ENCODE assay signal across 8 cellular contexts in the genomic region with DNA sequence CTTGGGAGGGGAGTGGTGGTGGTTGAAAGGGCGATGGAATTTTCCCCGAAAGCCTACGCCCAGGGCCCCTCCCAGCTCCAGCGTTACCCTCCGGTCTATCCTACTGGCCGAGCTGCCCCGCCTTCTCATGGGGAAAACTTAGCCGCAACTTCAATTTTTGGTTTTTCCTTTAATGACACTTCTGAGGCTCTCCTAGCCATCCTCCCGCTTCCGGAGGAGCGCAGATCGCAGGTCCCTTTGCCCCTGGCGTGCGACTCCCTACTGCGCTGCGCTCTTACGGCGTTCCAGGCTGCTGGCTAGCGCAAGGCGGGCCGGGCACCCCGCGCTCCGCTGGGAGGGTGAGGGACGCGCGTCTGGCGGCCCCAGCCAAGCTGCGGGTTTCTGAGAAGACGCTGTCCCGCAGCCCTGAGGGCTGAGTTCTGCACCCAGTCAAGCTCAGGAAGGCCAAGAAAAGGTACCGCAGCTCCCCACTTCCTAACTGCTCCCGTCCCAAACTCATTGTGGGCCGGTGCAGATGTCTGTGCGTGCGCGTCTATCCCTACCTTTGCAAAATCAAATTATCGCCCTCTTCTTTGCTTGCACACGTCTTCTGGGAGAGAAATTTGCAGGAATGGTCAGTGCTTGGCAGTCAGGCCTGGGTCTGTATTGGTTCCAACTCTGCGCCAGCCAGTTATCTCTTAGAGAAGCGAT. TPM values are rescaled to one million over a fixed set of nuclear protein-coding genes. Genes with fewer than 3 reads are reported as not detected.
A peak's percentile ranks its signal among the peaks of the same experiment; 100 is the strongest.
DNase-seq lines count a peak whose midpoint lies in the region; ATAC-seq and TF ChIP-seq lines count a peak whose summit lies in the region.

No MANE protein-coding gene starts in this region.

- H3K27ac ChIP-seq in upper lobe of left lung, result peak overlapping the region; percentile 78 to 92 (median 88)

- H3K27ac Mint-ChIP-seq in activated B cell treated with CpG ODN at 0.5 μM for 24 hours, result peak overlapping the region; percentile 84

- 5 to 6% methylated on average over 20 to 39 of the region's 41 CpGs for WGBS in upper lobe of left lung, 2 donors

- no peaks in the 10 kb centered on the region for H3K36me3 Mint-ChIP-seq in activated B cell treated with CpG ODN at 0.5 μM for 24 hours (ENCODE audit: low read depth)

- intact Hi-C loops in activated B cell treated with CpG ODN at 0.5 μM for 24 hours (cut with micrococcal nuclease), result loop anchor here (1.0 to 10.0 kb wide), 6 partner anchors 9 to 1698 kb away; partner anchors contain the start of genes GAB1, SCOC and ZNF330

- TF ChIP-seq CTCF in GM10248 (IDR thresholded peaks at IDR 0.05; ENCODE audit: control extremely low read depth, extremely low read depth, low read depth, missing control alignments), result no peak
- TF ChIP-seq CTCF in activated B cell treated with CpG ODN at 0.5 μM for 24 hours (IDR thresholded peaks at IDR 0.05), result no peak
- TF ChIP-seq CTCF in epithelial cell of esophagus (IDR thresholded peaks at IDR 0.05; ENCODE audit: insufficient read depth, low read depth, low read length, missing control alignments), result no peak
- TF ChIP-seq CTCF in upper lobe of left lung (IDR thresholded peaks at IDR 0.05), result no peak

- H3K4me1 ChIP-seq in mucosa of stomach (ENCODE audit: control insufficient read depth, insufficient read depth, low read length) (peaks cover 4% of the 10 kb centered on the region), upper lobe of left lung (peaks cover 0 to 18% (median 7%) of the 10 kb centered on the region in 4 donors)

- H3K27me3 ChIP-seq in mucosa of stomach (ENCODE audit: control insufficient read depth, insufficient read depth, low read length), result no peaks in the 10 kb centered on the region
- H3K27me3 ChIP-seq in upper lobe of left lung, result no peaks in the 10 kb centered on the region

- H3K9ac ChIP-seq in mucosa of stomach (ENCODE audit: low read length), result peak overlapping the region; percentile 84

- peak in 1 of 4 donors; percentile 22 for TF ChIP-seq POLR2A in upper lobe of left lung (IDR thresholded peaks at IDR 0.05)

- H3K27me3 Mint-ChIP-seq in activated B cell treated with CpG ODN at 0.5 μM for 24 hours, result no peaks in the 10 kb centered on the region

- H3K9me3 ChIP-seq in mucosa of stomach (ENCODE audit: control insufficient read depth, low read length) (no peaks in the 10 kb centered on the region), upper lobe of left lung (no peaks in the 10 kb centered on the region)

- no peak for TF ChIP-seq EP300 in upper lobe of left lung (IDR thresholded peaks at IDR 0.05)

- CTCF ChIA-PET in GM10248 (lab: Yijun Ruan, JAX), result interaction anchor here (1.2 to 2.7 kb wide), 6 partner anchors 12 to 70 kb away, joined by 3 to 15 read pairs (median 5); no protein-coding TSS in a partner anchor
- CTCF ChIA-PET in activated B cell treated with CpG ODN at 0.5 μM for 24 hours (lab: Charles Lee), result no interaction called here

- H3K4me1 Mint-ChIP-seq in activated B cell treated with CpG ODN at 0.5 μM for 24 hours, result peaks cover 39% of the 10 kb centered on the region

- DNase-seq in GM10248 (ENCODE audit: extremely low spot score) (peak; percentile 57), activated B cell treated with CpG ODN at 0.5 μM for 24 hours (peak; percentile 32), epithelial cell of esophagus (ENCODE audit: low read depth) (peak; percentile 48), upper lobe of left lung (peak; percentile 34 to 90), occipital lobe (lab: John Stamatoyannopoulos, UW) (no peak)

- POLR2A ChIA-PET in GM10248 (lab: Yijun Ruan, JAX) (no interaction called here), activated B cell treated with CpG ODN at 0.5 μM for 24 hours (lab: Charles Lee) (interaction anchor here (0.5 to 0.9 kb wide), 3 partner anchors 12 to 69 kb away, joined by 3 to 4 read pairs (median 3); no protein-coding TSS in a partner anchor)

- H3K4me3 ChIP-seq in epithelial cell of esophagus (ENCODE audit: low read length) (peak overlapping the region; percentile 70), mucosa of stomach (ENCODE audit: low read length) (peak overlapping the region; percentile 71), upper lobe of left lung (peak overlapping the region; percentile 69 to 93 (median 82))

- H3K36me3 ChIP-seq in mucosa of stomach (ENCODE audit: control insufficient read depth, insufficient read depth, low read length) (no peaks in the 10 kb centered on the region), upper lobe of left lung (no peaks in the 10 kb centered on the region)

- no peaks in the 10 kb centered on the region for H3K9me3 Mint-ChIP-seq in activated B cell treated with CpG ODN at 0.5 μM for 24 hours

- peak overlapping the region; percentile 94 for H3K4me3 Mint-ChIP-seq in activated B cell treated with CpG ODN at 0.5 μM for 24 hours

- ATAC-seq in GM21390 (IDR thresholded peaks at IDR 0.05; ENCODE audit: unreplicated experiment), result peak; percentile 42
- ATAC-seq in HG03565 (IDR thresholded peaks at IDR 0.05; ENCODE audit: unreplicated experiment), result peak; percentile 29
- peak; percentile 59 for ATAC-seq in activated B cell treated with CpG ODN at 0.5 μM for 24 hours (ENCODE audit: low read depth)
- ATAC-seq in upper lobe of left lung (ENCODE audit: low FRiP score in 2 of 2), result peak; percentile 88 to 89

RNA-seq across cellular contexts. Expression of gene IL15, which starts 0.5 kb away (rescaled TPM):
- total RNA-seq in activated B cell treated with CpG ODN at 0.5 μM for 24 hours (3.4 and 3.5 TPM in 2 replicates), upper lobe of left lung (10 to 100 TPM in 1 of 6 donors, 1 to 10 TPM in 5; 2.1 to 12.1 (median 7.4) TPM), occipital lobe (0.31 TPM)

Comparison
In these comparisons a context has a peak if more than half of its experiments do, and no peak if none do; other contexts are left out.
1. ATAC-seq: peak in every context shown above with its lines; median percentile 88 in upper lobe of left lung; 59 in activated B cell treated with CpG ODN at 0.5 μM for 24 hours; 42 in GM21390; 29 in HG03565.